38 cellular contexts compared by ENCODE assay signal in the genomic region with DNA sequence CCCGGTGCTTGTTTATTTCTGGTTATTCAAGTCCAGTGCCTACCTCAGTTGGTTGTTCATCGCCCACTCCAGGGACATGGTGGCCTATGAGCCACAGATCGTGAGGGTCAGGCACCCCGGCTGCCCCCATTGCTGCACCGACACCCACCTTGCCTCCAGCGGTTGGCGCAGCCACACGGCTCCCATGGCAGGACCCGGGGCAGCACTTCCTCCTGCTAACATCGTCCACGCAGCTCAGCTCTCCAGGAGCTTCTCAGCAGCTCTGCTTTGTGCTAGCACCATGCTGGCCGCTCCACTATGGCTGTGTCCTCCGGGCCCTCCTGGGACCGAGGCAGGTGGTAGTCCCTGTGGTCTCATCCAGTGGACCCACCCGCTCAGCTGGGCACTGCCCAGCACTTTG. TPM values are rescaled to one million over a fixed set of nuclear protein-coding genes. Genes with fewer than 3 reads are reported as not detected.
"Had no signal": no experiment of that assay in that cellular context is flagged by ENCODE, and none has a peak within 500 bp of the region (broad histone marks: within the 10 kb centered on the region; RNA-seq: fewer than 3 reads in every experiment).

No MANE protein-coding gene starts in this region.

- H3K9me3 ChIP-seq: MG63 had no signal

- DNase-seq: Karpas-422, Kasumi-1, MG63, MM.1S, MV-4-11, NCI-H1048, NCI-H1092, NCI-H1092 treated with DMSO at 0.1 percent for 48 hours, NCI-H1105, NCI-H1105 treated with DMSO at 0.1 percent for 48 hours, NCI-H1417, NCI-H1417 treated with DMSO at 0.1 percent for 48 hours, NCI-H1436, NCI-H1436 treated with DMSO at 0.1 percent for 48 hours, NCI-H146, NCI-H1694, NCI-H1694 treated with DMSO at 0.1 percent for 48 hours, NCI-H187, NCI-H187 treated with DMSO at 0.1 percent for 48 hours, NCI-H1930, NCI-H2029, NCI-H2029 treated with DMSO at 0.1 percent for 48 hours, NCI-H2081, NCI-H2081 treated with DMSO at 0.1 percent for 48 hours, NCI-H2107, NCI-H2171, NCI-H2171 treated with DMSO at 0.1 percent for 48 hours, NCI-H2227 treated with DMSO at 0.1 percent for 48 hours, NCI-H226, NCI-H345, NCI-H446, NCI-H446 treated with DMSO at 0.1 percent for 48 hours, NCI-H510A, NCI-H510A treated with DMSO at 0.1 percent for 48 hours had no signal

- H3K4me3 ChIP-seq: MG63 had no signal

- H3K27me3 ChIP-seq: MG63 had no signal

- H3K36me3 ChIP-seq: MG63 had no signal

RNA-seq across cellular contexts. Expression of a gene that starts 17.1 kb away (rescaled TPM):
- total RNA-seq: LHCN-M2, M059J, MCF 10A, NCI-H460 had no signal

RNA-seq across cellular contexts. Expression of a gene that starts 32.7 kb away (rescaled TPM):
- total RNA-seq: LHCN-M2, M059J, MCF 10A, NCI-H460 had no signal
